Comparison of ENCODE assay signal across 9 cellular contexts in the genomic region with DNA sequence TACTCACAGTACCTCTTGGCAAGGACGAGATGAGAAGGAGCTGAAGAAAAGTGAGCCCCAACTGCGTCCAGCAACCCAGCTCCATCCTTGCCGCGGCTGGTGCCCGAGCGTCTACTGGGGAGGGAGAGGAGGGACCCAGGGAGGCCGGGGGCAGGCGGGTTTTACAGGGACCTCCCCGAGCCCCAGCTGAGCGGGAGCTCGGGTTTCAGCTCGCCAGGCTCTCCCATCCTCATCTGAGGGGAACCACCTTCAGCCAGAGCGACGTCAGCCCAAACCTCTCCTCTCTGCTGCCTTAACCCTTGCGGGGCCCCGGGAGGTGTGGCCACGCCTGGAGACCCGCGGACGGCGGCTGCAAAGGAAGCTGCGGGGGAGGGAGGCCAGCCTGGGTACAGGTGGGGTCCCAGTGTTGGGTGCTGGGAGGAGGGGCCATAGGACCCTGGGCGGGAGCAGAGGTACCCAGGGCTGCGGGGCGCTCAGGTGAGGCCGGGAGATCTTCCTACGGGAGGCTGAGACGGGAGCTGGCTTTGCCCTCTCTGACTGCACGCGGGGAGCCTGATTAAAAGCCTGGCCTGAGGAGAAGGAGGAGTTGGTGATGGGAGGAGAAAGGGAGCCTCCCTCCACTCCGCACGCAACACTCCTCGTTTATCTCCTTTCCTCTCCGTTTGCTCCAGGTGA. TPM values are rescaled to one million over a fixed set of nuclear protein-coding genes. Genes with fewer than 3 reads are reported as not detected.
DNase-seq lines count a peak whose midpoint lies in the region; ATAC-seq lines count a peak whose summit lies in the region.
"Had no signal": no experiment of that assay in that cellular context is flagged by ENCODE, and none has a peak within 500 bp of the region (broad histone marks: within the 10 kb centered on the region; RNA-seq: fewer than 3 reads in every experiment).

A gene with protein sequence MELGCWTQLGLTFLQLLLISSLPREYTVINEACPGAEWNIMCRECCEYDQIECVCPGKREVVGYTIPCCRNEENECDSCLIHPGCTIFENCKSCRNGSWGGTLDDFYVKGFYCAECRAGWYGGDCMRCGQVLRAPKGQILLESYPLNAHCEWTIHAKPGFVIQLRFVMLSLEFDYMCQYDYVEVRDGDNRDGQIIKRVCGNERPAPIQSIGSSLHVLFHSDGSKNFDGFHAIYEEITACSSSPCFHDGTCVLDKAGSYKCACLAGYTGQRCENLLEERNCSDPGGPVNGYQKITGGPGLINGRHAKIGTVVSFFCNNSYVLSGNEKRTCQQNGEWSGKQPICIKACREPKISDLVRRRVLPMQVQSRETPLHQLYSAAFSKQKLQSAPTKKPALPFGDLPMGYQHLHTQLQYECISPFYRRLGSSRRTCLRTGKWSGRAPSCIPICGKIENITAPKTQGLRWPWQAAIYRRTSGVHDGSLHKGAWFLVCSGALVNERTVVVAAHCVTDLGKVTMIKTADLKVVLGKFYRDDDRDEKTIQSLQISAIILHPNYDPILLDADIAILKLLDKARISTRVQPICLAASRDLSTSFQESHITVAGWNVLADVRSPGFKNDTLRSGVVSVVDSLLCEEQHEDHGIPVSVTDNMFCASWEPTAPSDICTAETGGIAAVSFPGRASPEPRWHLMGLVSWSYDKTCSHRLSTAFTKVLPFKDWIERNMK (minus strand): TSS at position 116 of the 675 bp plus-strand sequence. CDS start 31 bp downstream, at position 85.

- no peaks in the 10 kb centered on the region for H3K27me3 ChIP-seq in esophagus (ENCODE audit: control insufficient read depth in 1 of 2, insufficient read depth in 2 of 2, low read length in 2 of 2)
- H3K27me3 ChIP-seq in muscle layer of colon (ENCODE audit: control insufficient read depth in 1 of 2, insufficient read depth in 2 of 2, low read length in 2 of 2): peaks cover 4 to 12% of the 10 kb centered on the region in 2 donors

- DNase-seq in GM03348 (ENCODE audit: low spot score): peak; percentile 87
- DNase-seq in NCI-H2227 (lab: John Stamatoyannopoulos, UW; ENCODE audit: unreplicated experiment): peak; percentile 37
- no peak for DNase-seq in DMS114 treated with DMSO at 0.1 percent for 48 hours (lab: John Stamatoyannopoulos, UW; ENCODE audit: unreplicated experiment)

- peaks cover 0 to 5% of the 10 kb centered on the region in 2 donors for H3K4me1 ChIP-seq in esophagus (ENCODE audit: control insufficient read depth in 2 of 2, insufficient read depth in 2 of 2, low read length in 1 of 2)
- peaks cover 10% of the 10 kb centered on the region for H3K4me1 ChIP-seq in muscle layer of colon (ENCODE audit: insufficient read depth, low read length)

- H3K9me3 ChIP-seq in esophagus (ENCODE audit: control insufficient read depth in 2 of 2, insufficient read depth in 1 of 2, low read depth in 1 of 2, low read length in 1 of 2): no peaks in the 10 kb centered on the region
- no peaks in the 10 kb centered on the region for H3K9me3 ChIP-seq in muscle layer of colon (ENCODE audit: low read length)

- peak within 1 kb of the TSS; percentile 3 to 17 for H3K27ac ChIP-seq in esophagus (ENCODE audit: low read depth in 2 of 2, low read length in 1 of 2)
- no peak within 1 kb of the TSS for H3K27ac ChIP-seq in muscle layer of colon (ENCODE audit: low read depth, low read length)
- H3K27ac ChIP-seq: epithelial cell of prostate had no signal

- ATAC-seq in GM18498 (IDR thresholded peaks at IDR 0.05; ENCODE audit: unreplicated experiment) (no peak), HG03439 (IDR thresholded peaks at IDR 0.05; ENCODE audit: unreplicated experiment) (no peak), HG03457 (IDR thresholded peaks at IDR 0.05; ENCODE audit: unreplicated experiment) (no peak)

- H3K4me3 ChIP-seq in esophagus (ENCODE audit: low read depth in 1 of 2, low read length in 2 of 2): no peak within 1 kb of the TSS
- H3K4me3 ChIP-seq in muscle layer of colon (ENCODE audit: low read depth in 1 of 2, low read length in 2 of 2): peak within 1 kb of the TSS in 1 of 2 donors; percentile 49

- H3K9ac ChIP-seq in muscle layer of colon (ENCODE audit: low read length): peak within 1 kb of the TSS; percentile 31

- 2 to 5% methylated on average over 33 to 34 of the region's 34 CpGs for WGBS in esophagus, 2 donors

- no peaks in the 10 kb centered on the region for H3K36me3 ChIP-seq in esophagus (ENCODE audit: control insufficient read depth in 2 of 2, insufficient read depth in 2 of 2, low read length in 1 of 2)
- no peaks in the 10 kb centered on the region for H3K36me3 ChIP-seq in muscle layer of colon (ENCODE audit: insufficient read depth, low read length)

RNA-seq across cellular contexts. Expression of the gene that starts here (rescaled TPM):
- 1 to 10 TPM in 1 of 2 donors, under 1 TPM in 1; 0.31 to 1.2 TPM for polyA plus RNA-seq in esophagus
